Comparison of ENCODE assay signal across 8 cellular contexts in genomic region chrX:103254171-103254824, GRCh38. TPM values are rescaled to one million over a fixed set of nuclear protein-coding genes. Genes with fewer than 3 reads are reported as not detected.
A peak's percentile ranks its signal among the peaks of the same experiment; 100 is the strongest.
DNase-seq lines count a peak whose midpoint lies in the region; ATAC-seq and TF ChIP-seq lines count a peak whose summit lies in the region.

No MANE protein-coding gene starts in this region.

- H3K4me3 ChIP-seq in left lung = peak overlapping the region; percentile 35 to 55

- H3K27ac Mint-ChIP-seq in IgD-negative memory B cell = peak overlapping the region; percentile 69 to 96 (median 84)
- peak overlapping the region; percentile 96 for H3K27ac Mint-ChIP-seq in T-helper 2 cell treated with Interferon-gamma antibody and Interleukin-4, amounts not matched to agents 5 μg/mL and 100 μg/mL, for 36 hours
- H3K27ac Mint-ChIP-seq in dendritic cell treated with granulocyte-macrophage colony-stimulating factor and Interleukin-4, amounts not matched to agents 40 ng/mL and 50 ng/mL, for 4 days = peak overlapping the region; percentile 90

- H3K27me3 ChIP-seq in left lung = peaks cover 0 to 4% of the 10 kb centered on the region in 2 donors

- H3K4me3 Mint-ChIP-seq in IgD-negative memory B cell = peak overlapping the region; percentile 91 to 99 (median 94)
- H3K4me3 Mint-ChIP-seq in T-helper 2 cell treated with Interferon-gamma antibody and Interleukin-4, amounts not matched to agents 5 μg/mL and 100 μg/mL, for 36 hours = peak overlapping the region; percentile 98
- peak overlapping the region; percentile 97 for H3K4me3 Mint-ChIP-seq in dendritic cell treated with granulocyte-macrophage colony-stimulating factor and Interleukin-4, amounts not matched to agents 40 ng/mL and 50 ng/mL, for 4 days

- H3K36me3 ChIP-seq in left lung = no peaks in the 10 kb centered on the region

- H3K9me3 ChIP-seq in left lung = no peaks in the 10 kb centered on the region

- peaks cover 0 to 12% (median 11%) of the 10 kb centered on the region in 3 donors for H3K4me1 Mint-ChIP-seq in IgD-negative memory B cell
- H3K4me1 Mint-ChIP-seq in T-helper 2 cell treated with Interferon-gamma antibody and Interleukin-4, amounts not matched to agents 5 μg/mL and 100 μg/mL, for 36 hours (ENCODE audit: low read depth) = peaks cover 17% of the 10 kb centered on the region
- H3K4me1 Mint-ChIP-seq in dendritic cell treated with granulocyte-macrophage colony-stimulating factor and Interleukin-4, amounts not matched to agents 40 ng/mL and 50 ng/mL, for 4 days (ENCODE audit: low read depth) = peaks cover 24% of the 10 kb centered on the region

- DNase-seq in COR-L47 (lab: John Stamatoyannopoulos, UW) (peak; percentile 54), GM20000 (ENCODE audit: low spot score) (peak; percentile 30), left lung (peak; percentile 71 to 81), COLO829 (ENCODE audit: low spot score) (no peak)
- DNase-seq in T-helper 2 cell treated with Interferon-gamma antibody and Interleukin-4, amounts not matched to agents 5 μg/mL and 100 μg/mL, for 36 hours (ENCODE audit: low spot score) = peak; percentile 28
- peak; percentile 10 for DNase-seq in stimulated activated CD4-positive, alpha-beta T cell treated with anti-CD3 and anti-CD28 coated beads, Interleukin-4, amount 100 ng/mL, for 24 hours

- peak overlapping the region; percentile 66 to 84 for H3K27ac ChIP-seq in left lung

- no peaks in the 10 kb centered on the region for H3K36me3 Mint-ChIP-seq in IgD-negative memory B cell
- peaks cover 23% of the 10 kb centered on the region for H3K36me3 Mint-ChIP-seq in T-helper 2 cell treated with Interferon-gamma antibody and Interleukin-4, amounts not matched to agents 5 μg/mL and 100 μg/mL, for 36 hours (ENCODE audit: low read depth)
- peaks cover 29% of the 10 kb centered on the region for H3K36me3 Mint-ChIP-seq in dendritic cell treated with granulocyte-macrophage colony-stimulating factor and Interleukin-4, amounts not matched to agents 40 ng/mL and 50 ng/mL, for 4 days (ENCODE audit: low read depth)

- H3K9me3 Mint-ChIP-seq in IgD-negative memory B cell = no peaks in the 10 kb centered on the region
- no peaks in the 10 kb centered on the region for H3K9me3 Mint-ChIP-seq in T-helper 2 cell treated with Interferon-gamma antibody and Interleukin-4, amounts not matched to agents 5 μg/mL and 100 μg/mL, for 36 hours
- H3K9me3 Mint-ChIP-seq in dendritic cell treated with granulocyte-macrophage colony-stimulating factor and Interleukin-4, amounts not matched to agents 40 ng/mL and 50 ng/mL, for 4 days = no peaks in the 10 kb centered on the region

- ATAC-seq in left lung = peak; percentile 89

- TF ChIP-seq CTCF in GM20000 (IDR thresholded peaks at IDR 0.05; ENCODE audit: extremely low read depth, missing control alignments) = no peak
- TF ChIP-seq CTCF in left lung (IDR thresholded peaks at IDR 0.05) = no peak

- no peaks in the 10 kb centered on the region for H3K27me3 Mint-ChIP-seq in IgD-negative memory B cell
- peaks cover 6% of the 10 kb centered on the region for H3K27me3 Mint-ChIP-seq in T-helper 2 cell treated with Interferon-gamma antibody and Interleukin-4, amounts not matched to agents 5 μg/mL and 100 μg/mL, for 36 hours (ENCODE audit: low read depth)
- no peaks in the 10 kb centered on the region for H3K27me3 Mint-ChIP-seq in dendritic cell treated with granulocyte-macrophage colony-stimulating factor and Interleukin-4, amounts not matched to agents 40 ng/mL and 50 ng/mL, for 4 days

- intact Hi-C loops in dendritic cell treated with granulocyte-macrophage colony-stimulating factor and Interleukin-4, amounts not matched to agents 40 ng/mL and 50 ng/mL, for 4 days (cut with micrococcal nuclease) = loop anchor here (10.0 kb wide), 1 partner anchor 299 kb away; no protein-coding TSS in a partner anchor
- intact Hi-C loops in left lung (cut with DNase I) = no loop called here

- H3K4me1 ChIP-seq in left lung = peaks cover 0 to 6% of the 10 kb centered on the region in 2 donors

RNA-seq across cellular contexts. Expression of gene TCEAL8, which starts 0.7 kb away (rescaled TPM):
- 41.1 TPM for polyA plus RNA-seq in IgD-negative memory B cell
- total RNA-seq in left lung = 10 to 100 TPM; 51.7 to 51.8 TPM

RNA-seq across cellular contexts. Expression of gene TCEAL5, which starts 22.3 kb away (rescaled TPM):
- not detected for polyA plus RNA-seq in IgD-negative memory B cell
- total RNA-seq in left lung = not detected

RNA-seq across cellular contexts. Expression of gene BEX4, which starts 39.4 kb away (rescaled TPM):
- 29.5 TPM for polyA plus RNA-seq in IgD-negative memory B cell
- total RNA-seq in left lung = 10 to 100 TPM; 28.8 to 33.5 TPM

RNA-seq across cellular contexts. Expression of gene BEX2, which starts 56.5 kb away (rescaled TPM):
- polyA plus RNA-seq in IgD-negative memory B cell = 58.7 TPM
- 10 to 100 TPM in 1 of 2 donors, 1 to 10 TPM in 1; 9.7 to 19.3 TPM for total RNA-seq in left lung
